ENCODE assay signal across 20 cellular contexts in genomic region chr10:71825217-71825616, GRCh38. TPM values are rescaled to one million over a fixed set of nuclear protein-coding genes. Genes with fewer than 3 reads are reported as not detected.
DNase-seq lines count a peak whose midpoint lies in the region; ATAC-seq and TF ChIP-seq lines count a peak whose summit lies in the region.
"Had no signal": no experiment of that assay in that cellular context is flagged by ENCODE, and none has a peak within 500 bp of the region (broad histone marks: within the 10 kb centered on the region; RNA-seq: fewer than 3 reads in every experiment).

No MANE protein-coding gene starts in this region.

- no peak overlapping the region for H2AK5ac ChIP-seq in H9 (ENCODE audit: insufficient read length, low read length)

- peaks cover 43 to 84% (median 81%) of the 10 kb centered on the region in 3 experiments for H3K36me3 Mint-ChIP-seq in H9 (ENCODE audit: insufficient read depth in 1 of 3, low read depth in 3 of 3)

- H2BK5ac ChIP-seq in H9 (ENCODE audit: insufficient read length, low read length) = no peak overlapping the region

- no peak overlapping the region for H3K18ac ChIP-seq in H9 (ENCODE audit: insufficient read length, low read depth, low read length)

- H2BK12ac ChIP-seq in H9 (ENCODE audit: insufficient read length, low read depth, low read length) = no peak overlapping the region

- no peaks in the 10 kb centered on the region for H3K27me3 ChIP-seq in A673 (replicated peaks; ENCODE audit: insufficient read depth, low read depth, low read length, poor library complexity)
- no peaks in the 10 kb centered on the region for H3K27me3 ChIP-seq in H9 (ENCODE audit: insufficient read depth, low read length)
- H3K27me3 ChIP-seq in WERI-Rb-1 (ENCODE audit: insufficient read depth, low read depth, severe bottlenecking) = no peaks in the 10 kb centered on the region
- H3K27me3 ChIP-seq in mammary epithelial cell (ENCODE audit: insufficient read depth, low read length) = no peaks in the 10 kb centered on the region
- no peaks in the 10 kb centered on the region for H3K27me3 ChIP-seq in left lung
- H3K27me3 ChIP-seq: gastrocnemius medialis, right atrium auricular region had no signal

- H3K9ac ChIP-seq in H9 (ENCODE audit: extremely low read depth, insufficient read length, low read length) (no peak overlapping the region), mammary epithelial cell (ENCODE audit: insufficient read depth, low read length) (no peak overlapping the region)

- no peak overlapping the region for H3K4ac ChIP-seq in H9 (ENCODE audit: low read depth, low read length)

- H2BK120ac ChIP-seq in H9 (ENCODE audit: low read depth, low read length, poor library complexity, severe bottlenecking) = no peak overlapping the region

- H3K36me3 ChIP-seq in A673 (ENCODE audit: insufficient read depth, low read length, poor library complexity, severe bottlenecking) = peaks cover 94% of the 10 kb centered on the region
- peaks cover 82% of the 10 kb centered on the region for H3K36me3 ChIP-seq in WERI-Rb-1
- peaks cover 40% of the 10 kb centered on the region for H3K36me3 ChIP-seq in mammary epithelial cell (ENCODE audit: insufficient read depth, low read length)
- peaks cover 0 to 100% of the 10 kb centered on the region in 2 donors for H3K36me3 ChIP-seq in left lung

- no peak overlapping the region for H4K5ac ChIP-seq in H9 (ENCODE audit: insufficient read length, low read depth, low read length)

- no peak overlapping the region for H4K91ac ChIP-seq in H9 (ENCODE audit: insufficient read length, low read depth, low read length)

- no peaks in the 10 kb centered on the region for H3K79me1 ChIP-seq in H9 (ENCODE audit: insufficient read depth, low read depth, low read length, poor library complexity, severe bottlenecking)

- H3K27me3 Mint-ChIP-seq in H9 (ENCODE audit: low read depth) = no peaks in the 10 kb centered on the region
- H3K27me3 Mint-ChIP-seq: T-cell had no signal

- dilution Hi-C loops in mammary epithelial cell (cut with HindIII; ENCODE audit: low sequenced_read_pairs) = no loop called here

- no peak overlapping the region for H3K14ac ChIP-seq in H9 (ENCODE audit: insufficient read depth, low read length)

- in situ Hi-C loops in mammary epithelial cell (cut with MboI; ENCODE audit: low sequenced_read_pairs in 2 of 2) = no loop called here

- H2BK15ac ChIP-seq in H9 (ENCODE audit: low read depth, low read length) = no peak overlapping the region

- H2AFZ ChIP-seq in H9 (ENCODE audit: low read length) (no peak overlapping the region), mammary epithelial cell (ENCODE audit: low read depth, low read length) (no peak overlapping the region)

- no peak overlapping the region for H3K27ac ChIP-seq in A673 (ENCODE audit: low read depth, low read length, poor library complexity, severe bottlenecking)
- H3K27ac ChIP-seq in H9 (ENCODE audit: insufficient read length, low read depth, low read length) = no peak overlapping the region
- H3K27ac ChIP-seq in WERI-Rb-1 = no peak overlapping the region
- no peak overlapping the region for H3K27ac ChIP-seq in mammary epithelial cell (ENCODE audit: insufficient read depth, low read depth, low read length)
- H3K27ac ChIP-seq in left lung = peak overlapping the region in 1 of 2 donors; percentile 20
- H3K27ac ChIP-seq: epithelial cell of prostate, gastrocnemius medialis, right atrium auricular region had no signal

- H3K4me1 ChIP-seq in A673 (ENCODE audit: insufficient read depth, low read length, poor library complexity, severe bottlenecking) = no peaks in the 10 kb centered on the region
- H3K4me1 ChIP-seq in H9 (ENCODE audit: insufficient read depth, low read length) = peaks cover 5% of the 10 kb centered on the region; the same call in 1 of the 2 replicates
- no peaks in the 10 kb centered on the region for H3K4me1 ChIP-seq in mammary epithelial cell (ENCODE audit: insufficient read depth, low read length)
- H3K4me1 ChIP-seq in left lung = peaks cover 0 to 78% of the 10 kb centered on the region in 2 donors
- H3K4me1 ChIP-seq: gastrocnemius medialis, right atrium auricular region had no signal

- no peak overlapping the region for H3T11ph ChIP-seq in H9 (ENCODE audit: low read length)

- H4K20me1 ChIP-seq in H9 (ENCODE audit: control insufficient read depth, insufficient read depth, insufficient read length) (no peaks in the 10 kb centered on the region), mammary epithelial cell (ENCODE audit: insufficient read depth, low read length) (no peaks in the 10 kb centered on the region)

- H3K4me1 Mint-ChIP-seq in H9 = no peaks in the 10 kb centered on the region

- no CpG with 5 or more reads among the region's 11 CpGs for WGBS in H9 (ENCODE audit: extremely low coverage, insufficient read length, low lambda C conversion rate)
- 84% methylated on average over 11 of the region's 11 CpGs for WGBS in mammary epithelial cell (ENCODE audit: low coverage, missing lambda C conversion rate)

- H3K23me2 ChIP-seq in H9 (ENCODE audit: insufficient read length, low read depth, low read length, poor library complexity, severe bottlenecking) = no peaks in the 10 kb centered on the region

- no peak overlapping the region for H2BK20ac ChIP-seq in H9 (ENCODE audit: low read depth, low read length, poor library complexity, severe bottlenecking)

- 0 out of 2 replicates have a peak, but pooled peaks have one; percentile 25 for TF ChIP-seq CTCF in A673 (conservative IDR thresholded peaks at IDR 0.05; ENCODE audit: low read depth, low read length)
- TF ChIP-seq CTCF in H9 (conservative IDR thresholded peaks at IDR 0.05) = peak; percentile 34; the same call in 2 of the 3 replicates
- peak; percentile 50 for TF ChIP-seq CTCF in WERI-Rb-1 (IDR thresholded peaks at IDR 0.05; ENCODE audit: low read depth, low read length)
- peak; percentile 4 for TF ChIP-seq CTCF in fibroblast of villous mesenchyme (IDR thresholded peaks at IDR 0.05; ENCODE audit: insufficient read depth, low read depth, low read length)
- TF ChIP-seq CTCF in mammary epithelial cell (conservative IDR thresholded peaks at IDR 0.05 in 1 of 2, IDR thresholded peaks at IDR 0.05 in 1 of 2; ENCODE audit: extremely low read depth in 1 of 2, insufficient read depth in 1 of 2, low read depth in 1 of 2, low read length in 2 of 2) = peak in 1 of 2 donors; percentile 14
- TF ChIP-seq CTCF in left lung (IDR thresholded peaks at IDR 0.05) = no peak

- no peak overlapping the region for H3K23ac ChIP-seq in H9 (ENCODE audit: insufficient read length, low read depth, low read length)

- H3K79me2 ChIP-seq in H9 (ENCODE audit: insufficient read depth, low read length) = no peaks in the 10 kb centered on the region
- peaks cover 3% of the 10 kb centered on the region for H3K79me2 ChIP-seq in mammary epithelial cell (ENCODE audit: insufficient read depth, low read length)

- no peak overlapping the region for H3K4me3 Mint-ChIP-seq in H9
- H3K4me3 Mint-ChIP-seq: T-cell had no signal

- no TSS peak for BruUV-seq in A673 (replicated peaks; lab: Mats Ljungman, UMichigan)
- BruUV-seq in mammary epithelial cell (replicated peaks; lab: Mats Ljungman, UMichigan) = no TSS peak

- H4K8ac ChIP-seq in H9 (replicated peaks; ENCODE audit: insufficient read length, low read depth, low read length) = no peak overlapping the region

- H3K4me2 ChIP-seq in H9 (ENCODE audit: insufficient read depth, insufficient read length, low read length) = no peak overlapping the region
- no peak overlapping the region for H3K4me2 ChIP-seq in mammary epithelial cell (ENCODE audit: insufficient read depth, low read depth, low read length)

- CTCF ChIA-PET in A673 (lab: Charles Lee) = no interaction called here
- CTCF ChIA-PET in mammary epithelial cell (lab: Charles Lee; ENCODE audit: low non-redundant PET) = interaction anchor here (0.5 kb wide), 1 partner anchor 487 kb away, joined by 6 read pairs; no protein-coding TSS in a partner anchor

- H3K9me3 ChIP-seq in A673 (ENCODE audit: low read depth, low read length, poor library complexity, severe bottlenecking) (no peaks in the 10 kb centered on the region), H9 (ENCODE audit: control insufficient read depth, low read depth, low read length) (no peaks in the 10 kb centered on the region), WERI-Rb-1 (ENCODE audit: severe bottlenecking) (no peaks in the 10 kb centered on the region), mammary epithelial cell (replicated peaks; ENCODE audit: insufficient read depth, low read length) (no peaks in the 10 kb centered on the region), left lung (no peaks in the 10 kb centered on the region)
- H3K9me3 ChIP-seq: gastrocnemius medialis, right atrium auricular region had no signal

- no peak overlapping the region for H3K56ac ChIP-seq in H9 (ENCODE audit: insufficient read length, low read depth, low read length)

- ATAC-seq in HG03196 (IDR thresholded peaks at IDR 0.05; ENCODE audit: unreplicated experiment) (no peak), left lung (no peak)
- ATAC-seq: gastrocnemius medialis, T-cell had no signal

- DNase-seq in A673 (ENCODE audit: low spot score) = no peak
- no peak for DNase-seq in H9
- DNase-seq in WERI-Rb-1 = no peak
- DNase-seq in fibroblast of villous mesenchyme (ENCODE audit: low read depth) = no peak
- DNase-seq in cerebellum (ENCODE audit: low spot score) = no peak
- DNase-seq in mammary epithelial cell = no peak
- no peak for DNase-seq in left lung
- DNase-seq: activated CD4-positive, alpha-beta T cell treated with anti-CD3 and anti-CD28 coated beads, Interleukin-2, amount 50 U/mL, for 1 hour; activated gamma-delta T cell; C1 segment of cervical spinal cord; gastrocnemius medialis; NCI-H1417 treated with DMSO at 0.1 percent for 48 hours; NCI-H526; OCI-M1; SHP77 treated with DMSO at 0.1 percent for 48 hours; stimulated activated CD4-positive, alpha-beta T cell treated with anti-CD3 and anti-CD28 coated beads, Interleukin-15, amount 100 ng/mL, for 24 hours; T-cell had no signal

- peak overlapping the region in 1 of 3 experiments; percentile 65; a peak in 1 of 7 replicates for H3K27ac Mint-ChIP-seq in H9
- H3K27ac Mint-ChIP-seq: T-cell had no signal

- POLR2A ChIA-PET in A673 (lab: Charles Lee; ENCODE audit: low non-redundant PET) = interaction anchor here (0.6 kb wide), 1 partner anchor 26 kb away, joined by 3 read pairs; no protein-coding TSS in a partner anchor

- H3K9me3 Mint-ChIP-seq in H9 = no peaks in the 10 kb centered on the region
- H3K9me3 Mint-ChIP-seq: T-cell had no signal

- H3K4me3 ChIP-seq in A673 (ENCODE audit: low read depth, low read length, poor library complexity, severe bottlenecking) (no peak overlapping the region), WERI-Rb-1 (ENCODE audit: low read depth, low read length) (no peak overlapping the region), fibroblast of villous mesenchyme (ENCODE audit: low read depth, low read length) (no peak overlapping the region), mammary epithelial cell (replicated peaks in 1 of 3; ENCODE audit: insufficient read depth in 1 of 3, low read depth in 2 of 3, low read length in 3 of 3) (no peak overlapping the region), left lung (no peak overlapping the region)
- H3K4me3 ChIP-seq: gastrocnemius medialis, right atrium auricular region had no signal

- intact Hi-C loops in A673 (cut with micrococcal nuclease; ENCODE audit: unreplicated experiment) = no loop called here
- intact Hi-C loops in mammary epithelial cell (cut with micrococcal nuclease) = no loop called here
- intact Hi-C loops in left lung (cut with DNase I) = no loop called here

RNA-seq across cellular contexts. Expression of gene PSAP, which starts 25.8 kb away (rescaled TPM):
- total RNA-seq in A673 (2021) (429 and 431 TPM in 2 replicates), H9 (2021) (336 and 346 TPM in 2 replicates), fibroblast of villous mesenchyme (521 and 543 TPM in 2 replicates), cerebellum (366 TPM), mammary epithelial cell (1,000 to 10,000 TPM in 1 of 2 donors, 100 to 1,000 TPM in 1; 655 to 1,757 TPM), left lung (1,000 to 10,000 TPM; 1,484 to 1,668 TPM)
- 864 TPM for polyA plus RNA-seq in mammary epithelial cell
- polyA minus RNA-seq in mammary epithelial cell = 764 TPM

RNA-seq across cellular contexts. Expression of gene VSIR, which starts 51.9 kb away (rescaled TPM):
- total RNA-seq in A673 (2021) (not detected in 2 replicates), H9 (2021) (0.11 and 0.31 TPM in 2 replicates), fibroblast of villous mesenchyme (26.1 and 57.4 TPM in 2 replicates), cerebellum (4.7 TPM), mammary epithelial cell (10 to 100 TPM; 39.9 to 77.8 TPM), left lung (100 to 1,000 TPM in 1 of 2 donors, 10 to 100 TPM in 1; 46.7 to 133 TPM)
- polyA plus RNA-seq in mammary epithelial cell = 26.5 TPM
- 31.0 TPM for polyA minus RNA-seq in mammary epithelial cell

Comparison
In these comparisons a context has a peak if more than half of its experiments do, and no peak if none do; other contexts are left out.
1. CTCF ChIP-seq: peak in A673 (single experiment), H9 (single experiment), WERI-Rb-1 (single experiment) and fibroblast of villous mesenchyme (single experiment); none in left lung (0 of 2).